In the genomic region with DNA sequence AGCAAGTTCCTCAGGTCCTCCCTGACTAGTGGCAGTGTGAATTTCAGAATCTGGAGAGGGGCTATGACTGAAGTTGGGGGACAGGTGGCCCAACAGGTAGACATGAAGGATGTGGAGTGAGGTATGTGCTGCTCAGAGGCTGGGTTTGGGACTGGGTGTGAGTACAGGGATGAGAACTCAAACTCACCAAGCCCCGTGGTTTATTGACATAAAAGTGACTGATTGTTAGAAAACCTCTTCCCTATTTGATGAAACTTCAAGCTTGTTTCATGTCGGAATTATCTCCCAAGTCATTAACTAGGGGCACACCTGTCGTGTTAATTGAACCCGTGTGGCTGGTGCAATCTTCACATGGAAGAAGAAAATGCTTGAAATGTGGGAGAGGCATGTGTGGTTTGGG, we compare ENCODE assay signal across 16 cellular contexts. TPM values are rescaled to one million over a fixed set of nuclear protein-coding genes. Genes with fewer than 3 reads are reported as not detected.
DNase-seq lines count a peak whose midpoint lies in the region; ATAC-seq and TF ChIP-seq lines count a peak whose summit lies in the region.
"Had no signal": no experiment of that assay in that cellular context is flagged by ENCODE, and none has a peak within 500 bp of the region (broad histone marks: within the 10 kb centered on the region; RNA-seq: fewer than 3 reads in every experiment).

No MANE protein-coding gene starts in this region.

- H3K36me3 Mint-ChIP-seq in endodermal cell (ENCODE audit: low read depth) (no peaks in the 10 kb centered on the region), type B pancreatic cell (no peaks in the 10 kb centered on the region)

- H2AFZ ChIP-seq in PC-9, result no peak overlapping the region
- H2AFZ ChIP-seq: GM23338 had no signal

- H3K23ac ChIP-seq in mesendoderm (ENCODE audit: low read length), result no peak overlapping the region

- no peaks in the 10 kb centered on the region for H3K9me2 ChIP-seq in PC-9 (ENCODE audit: insufficient read depth)

- no peak overlapping the region for H3K56ac ChIP-seq in mesendoderm (ENCODE audit: low read length)

- peak overlapping the region; percentile 35 for H3K18ac ChIP-seq in mesendoderm (ENCODE audit: low read length)

- H3K9me3 Mint-ChIP-seq in endodermal cell (no peaks in the 10 kb centered on the region), type B pancreatic cell (no peaks in the 10 kb centered on the region)
- H3K9me3 Mint-ChIP-seq: CD4-positive, alpha-beta T cell; GM23338 had no signal

- H3K4ac ChIP-seq in mesendoderm (ENCODE audit: low read depth, low read length), result no peak overlapping the region

- peaks cover 22% of the 10 kb centered on the region for H3K4me1 ChIP-seq in endodermal cell (ENCODE audit: control insufficient read depth, insufficient read depth, low read length)
- H3K4me1 ChIP-seq in mesendoderm (ENCODE audit: control insufficient read depth, low read depth, low read length), result peaks cover 12% of the 10 kb centered on the region
- H3K4me1 ChIP-seq in PC-9 (replicated peaks; ENCODE audit: insufficient read depth), result peaks cover 8% of the 10 kb centered on the region; the same call in 1 of the 2 replicates
- H3K4me1 ChIP-seq: A549 had no signal

- H3K9me3 ChIP-seq in endodermal cell (ENCODE audit: control insufficient read depth, low read length) (no peaks in the 10 kb centered on the region), PC-9 (ENCODE audit: insufficient read depth, low read depth) (no peaks in the 10 kb centered on the region)
- H3K9me3 ChIP-seq: A549, Caco-2 had no signal

- H3K79me2 ChIP-seq in mesendoderm (ENCODE audit: control insufficient read depth, insufficient read depth, low read length) (no peaks in the 10 kb centered on the region), PC-9 (ENCODE audit: low read depth) (no peaks in the 10 kb centered on the region)

- H2BK5ac ChIP-seq in mesendoderm (ENCODE audit: low read length), result no peak overlapping the region

- H3K4me2 ChIP-seq in mesendoderm (ENCODE audit: low read length) (no peak overlapping the region), PC-9 (no peak overlapping the region)
- H3K4me2 ChIP-seq: A549 had no signal

- H4K20me1 ChIP-seq in PC-9 (ENCODE audit: insufficient read depth), result no peaks in the 10 kb centered on the region

- H2BK120ac ChIP-seq in mesendoderm (ENCODE audit: low read depth, low read length), result no peak overlapping the region

- H2BK15ac ChIP-seq in mesendoderm (replicated peaks; ENCODE audit: low read depth), result no peak overlapping the region

- H2AK5ac ChIP-seq in mesendoderm (ENCODE audit: low read length), result no peak overlapping the region

- H3K79me1 ChIP-seq in mesendoderm (ENCODE audit: low read length), result no peaks in the 10 kb centered on the region

- no peaks in the 10 kb centered on the region for H3K36me3 ChIP-seq in endodermal cell (ENCODE audit: control insufficient read depth, insufficient read depth, low read length)
- H3K36me3 ChIP-seq in mesendoderm (ENCODE audit: control insufficient read depth, insufficient read depth, low read length), result no peaks in the 10 kb centered on the region
- H3K36me3 ChIP-seq in PC-9 (ENCODE audit: low read depth), result no peaks in the 10 kb centered on the region

- WGBS in endodermal cell (ENCODE audit: insufficient coverage in 1 of 2, insufficient read length in 1 of 2), 2 experiments, result 14 to 72% methylated on average over 1 to 4 of the region's 4 CpGs
- no CpG with 5 or more reads among the region's 4 CpGs for WGBS in mesendoderm (ENCODE audit: extremely low coverage, insufficient coverage, low lambda C conversion rate)

- H3F3A ChIP-seq in PC-9 (ENCODE audit: insufficient read depth, low read depth), result no peaks in the 10 kb centered on the region

- H3K4me3 Mint-ChIP-seq in endodermal cell (no peak overlapping the region), type B pancreatic cell (no peak overlapping the region)
- H3K4me3 Mint-ChIP-seq: CD4-positive, alpha-beta T cell; GM23338 had no signal

- H3K27ac Mint-ChIP-seq in endodermal cell (peak overlapping the region; percentile 26), type B pancreatic cell (no peak overlapping the region)
- H3K27ac Mint-ChIP-seq: CD4-positive, alpha-beta T cell; GM23338 had no signal

- H3K4me3 ChIP-seq in endodermal cell (ENCODE audit: low read length) (no peak overlapping the region), mesendoderm (ENCODE audit: low read length) (no peak overlapping the region), PC-9 (no peak overlapping the region)
- H3K4me3 ChIP-seq: A549, GM23338 had no signal

- H3K9ac ChIP-seq in endodermal cell (ENCODE audit: extremely low read depth, low read length, poor library complexity, severe bottlenecking), result no peak overlapping the region
- H3K9ac ChIP-seq in mesendoderm (ENCODE audit: low read length), result no peak overlapping the region

- POLR2A ChIA-PET in PC-9 (lab: Charles Lee; ENCODE audit: unreplicated experiment), result no interaction called here

- no peak overlapping the region for H4K8ac ChIP-seq in mesendoderm (ENCODE audit: low read depth, low read length)

- BruUV-seq in PC-9 (replicated peaks; lab: Mats Ljungman, UMichigan), result no TSS peak

- intact Hi-C loops in PC-9 (cut with micrococcal nuclease; ENCODE audit: unreplicated experiment), result no loop called here

- H3K27me3 Mint-ChIP-seq in endodermal cell (ENCODE audit: insufficient read depth) (peaks cover 21% of the 10 kb centered on the region), type B pancreatic cell (peaks cover 46% of the 10 kb centered on the region)

- TF ChIP-seq CTCF in endodermal cell (conservative IDR thresholded peaks at IDR 0.05) (no peak), type B pancreatic cell (conservative IDR thresholded peaks at IDR 0.05) (no peak), PC-9 (conservative IDR thresholded peaks at IDR 0.05) (no peak)

- ATAC-seq in GM21526 (IDR thresholded peaks at IDR 0.05; ENCODE audit: low FRiP score, unreplicated experiment), result no peak
- ATAC-seq: A549, GM23338 had no signal

- H3K4me1 Mint-ChIP-seq in endodermal cell, result peaks cover 43% of the 10 kb centered on the region
- peaks cover 21% of the 10 kb centered on the region for H3K4me1 Mint-ChIP-seq in type B pancreatic cell (ENCODE audit: unreplicated experiment)

- H4K5ac ChIP-seq in mesendoderm (ENCODE audit: low read length), result no peak overlapping the region

- H3K27ac ChIP-seq in endodermal cell (ENCODE audit: low read depth, low read length) (no peak overlapping the region), mesendoderm (ENCODE audit: low read depth, low read length) (no peak overlapping the region), PC-9 (no peak overlapping the region)
- H3K27ac ChIP-seq: 22Rv1, A549, C4-2B had no signal

- H3K27me3 ChIP-seq in endodermal cell (ENCODE audit: control insufficient read depth, insufficient read depth, low read length, poor library complexity, severe bottlenecking) (peaks cover 13% of the 10 kb centered on the region), mesendoderm (ENCODE audit: insufficient read depth, low read length, poor library complexity) (no peaks in the 10 kb centered on the region), PC-9 (ENCODE audit: insufficient read depth, low read depth) (peaks cover 27% of the 10 kb centered on the region)

- DNase-seq in NOMO-1 treated with DMSO at 0.1 percent for 48 hours (lab: John Stamatoyannopoulos, UW; ENCODE audit: unreplicated experiment) (peak; percentile 4), NOMO-1 (lab: John Stamatoyannopoulos, UW; ENCODE audit: unreplicated experiment in 2 of 2) (no peak), endodermal cell (no peak), mesendoderm (no peak), type B pancreatic cell (ENCODE audit: extremely low spot score, unreplicated experiment) (no peak), PC-9 (no peak)
- DNase-seq: AML-193; Caco-2; CD4-positive, alpha-beta T cell; H7 had no signal

- CTCF ChIA-PET in PC-9 (lab: Charles Lee), result interaction anchor here (0.9 kb wide), 1 partner anchor 16 kb away, joined by 3 read pairs; no protein-coding TSS in a partner anchor

RNA-seq across cellular contexts. Expression of gene FGD5, which starts 27.1 kb away (rescaled TPM):
- total RNA-seq in endodermal cell (10 to 100 TPM; 15.3 to 17.0 TPM), type B pancreatic cell (ENCODE audit: low replicate concordance) (1.6 and 15.3 TPM in 2 replicates), PC-9 (2021) (not detected in 2 replicates)
- polyA plus RNA-seq in endodermal cell (2013, experiment 1 of 2), result 3.0 TPM
- polyA plus RNA-seq in endodermal cell (2013, experiment 2 of 2), result 2.2 TPM
- 7.1 TPM for polyA plus RNA-seq in mesendoderm (2013, experiment 1 of 2)
- polyA plus RNA-seq in mesendoderm (2013, experiment 2 of 2), result 7.9 TPM
- total RNA-seq: CD4-positive, alpha-beta T cell had no signal
- polyA plus RNA-seq: BJ had no signal
